Comparison of ENCODE assay signal across 8 cellular contexts in genomic region chr7:128476402-128477335, GRCh38. TPM values are rescaled to one million over a fixed set of nuclear protein-coding genes. Genes with fewer than 3 reads are reported as not detected.
DNase-seq lines count a peak whose midpoint lies in the region; ATAC-seq lines count a peak whose summit lies in the region.
"Not testable (repeated sequence)": the region's sequence is repeated elsewhere in the genome, so short reads cannot be mapped to it uniquely, and the experiment has no call there.

A gene with protein sequence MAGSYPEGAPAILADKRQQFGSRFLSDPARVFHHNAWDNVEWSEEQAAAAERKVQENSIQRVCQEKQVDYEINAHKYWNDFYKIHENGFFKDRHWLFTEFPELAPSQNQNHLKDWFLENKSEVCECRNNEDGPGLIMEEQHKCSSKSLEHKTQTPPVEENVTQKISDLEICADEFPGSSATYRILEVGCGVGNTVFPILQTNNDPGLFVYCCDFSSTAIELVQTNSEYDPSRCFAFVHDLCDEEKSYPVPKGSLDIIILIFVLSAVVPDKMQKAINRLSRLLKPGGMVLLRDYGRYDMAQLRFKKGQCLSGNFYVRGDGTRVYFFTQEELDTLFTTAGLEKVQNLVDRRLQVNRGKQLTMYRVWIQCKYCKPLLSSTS (plus strand): TSS chr7:128476748. CDS start chr7:128476766, 18 bp downstream.

- not testable (repeated sequence) for H2BK5ac ChIP-seq in mesendoderm (ENCODE audit: low read length)

- not testable (repeated sequence) for H3K4me1 ChIP-seq in endocrine pancreas (ENCODE audit: control insufficient read depth, insufficient read depth, low read length); mesendoderm (ENCODE audit: control insufficient read depth, low read depth, low read length)

- H3K4me2 ChIP-seq in mesendoderm (ENCODE audit: low read length): peak within 1 kb of the TSS; percentile 64

- ATAC-seq in GM21360 (IDR thresholded peaks at IDR 0.05; ENCODE audit: unreplicated experiment): peak; percentile 91

- not testable (repeated sequence) for H3K36me3 ChIP-seq in endocrine pancreas (ENCODE audit: control insufficient read depth, insufficient read depth, low read length); mesendoderm (ENCODE audit: control insufficient read depth, insufficient read depth, low read length)

- no CpG with 5 or more reads among the region's 62 CpGs for WGBS in mesendoderm (ENCODE audit: extremely low coverage, insufficient coverage, low lambda C conversion rate)

- H3K4me3 ChIP-seq in endocrine pancreas (ENCODE audit: control insufficient read depth, insufficient read depth, low read length): peak within 1 kb of the TSS; percentile 76
- H3K4me3 ChIP-seq in mesendoderm (ENCODE audit: low read length): peak within 1 kb of the TSS; percentile 77

- H4K8ac ChIP-seq in mesendoderm (ENCODE audit: low read depth, low read length): not testable (repeated sequence)

- peak within 1 kb of the TSS; percentile 39 for H3K18ac ChIP-seq in mesendoderm (ENCODE audit: low read length)

- not testable (repeated sequence) for H2BK120ac ChIP-seq in mesendoderm (ENCODE audit: low read depth, low read length)

- peak within 1 kb of the TSS; percentile 43 for H3K27ac ChIP-seq in mesendoderm (ENCODE audit: low read depth, low read length)

- H3K27me3 ChIP-seq in endocrine pancreas (ENCODE audit: control insufficient read depth, insufficient read depth, low read length); mesendoderm (ENCODE audit: insufficient read depth, low read length, poor library complexity): not testable (repeated sequence)

- not testable (repeated sequence) for H2AK5ac ChIP-seq in mesendoderm (ENCODE audit: low read length)

- H3K4ac ChIP-seq in mesendoderm (ENCODE audit: low read depth, low read length): peak within 1 kb of the TSS; percentile 7

- H3K9ac ChIP-seq in endocrine pancreas (ENCODE audit: control insufficient read depth, insufficient read depth, low read length) (peak within 1 kb of the TSS; percentile 87), mesendoderm (ENCODE audit: low read length) (peak within 1 kb of the TSS; percentile 75)

- not testable (repeated sequence) for H3K79me1 ChIP-seq in mesendoderm (ENCODE audit: low read length)

- H3K79me2 ChIP-seq in mesendoderm (ENCODE audit: control insufficient read depth, insufficient read depth, low read length): not testable (repeated sequence)

- not testable (repeated sequence) for H4K5ac ChIP-seq in mesendoderm (ENCODE audit: low read length)

- H3K9me3 ChIP-seq in endocrine pancreas (ENCODE audit: control insufficient read depth, low read length): not testable (repeated sequence)

- H3K23ac ChIP-seq in mesendoderm (ENCODE audit: low read length): not testable (repeated sequence)

- H3K56ac ChIP-seq in mesendoderm (ENCODE audit: low read length): peak within 1 kb of the TSS; percentile 90

- peak; percentile 95 for DNase-seq in COR-L47 (lab: John Stamatoyannopoulos, UW)
- peak; percentile 93 for DNase-seq in HT1080 (ENCODE audit: low read depth)
- DNase-seq in NOMO-1 (lab: John Stamatoyannopoulos, UW; ENCODE audit: unreplicated experiment in 2 of 2): peak; percentile 64 to 82
- peak; percentile 73 to 77 for DNase-seq in activated CD8-positive, alpha-beta memory T cell treated with anti-CD3 and anti-CD28 coated beads for 4 hours (ENCODE audit: low read depth in 2 of 2)
- peak; percentile 98 for DNase-seq in mesendoderm
- DNase-seq in stimulated activated CD8-positive, alpha-beta memory T cell treated with anti-CD3 and anti-CD28 coated beads, Interleukin-15, amount 100 ng/mL, for 24 hours (ENCODE audit: low read depth): peak; percentile 63

- H2BK15ac ChIP-seq in mesendoderm (replicated peaks; ENCODE audit: low read depth): not testable (repeated sequence)

RNA-seq across cellular contexts. Expression of the gene that starts here (rescaled TPM):
- 49.4 and 62.9 TPM in 2 replicates for total RNA-seq in HT1080 (2014; rRNA removed; shearing (Covaris generic))
- polyA plus RNA-seq in HT1080 (2015; cell fraction: cytosol; rRNA removed): 44.1 and 53.1 TPM in 2 replicates
- polyA plus RNA-seq in HT1080 (2015; cell fraction: nucleus; rRNA removed): 52.9 and 59.8 TPM in 2 replicates
- polyA plus RNA-seq in mesendoderm (2013, experiment 1 of 2): 28.8 TPM
- polyA plus RNA-seq in mesendoderm (2013, experiment 2 of 2): 27.4 TPM

Comparison
In these comparisons a context has a peak if more than half of its experiments do, and no peak if none do; other contexts are left out.
1. Peak in every context shown above with its lines: DNase-seq, ATAC-seq, H3K4me3 ChIP-seq and H3K27ac ChIP-seq.